ENCODE assay signal across 8 cellular contexts in the genomic region with DNA sequence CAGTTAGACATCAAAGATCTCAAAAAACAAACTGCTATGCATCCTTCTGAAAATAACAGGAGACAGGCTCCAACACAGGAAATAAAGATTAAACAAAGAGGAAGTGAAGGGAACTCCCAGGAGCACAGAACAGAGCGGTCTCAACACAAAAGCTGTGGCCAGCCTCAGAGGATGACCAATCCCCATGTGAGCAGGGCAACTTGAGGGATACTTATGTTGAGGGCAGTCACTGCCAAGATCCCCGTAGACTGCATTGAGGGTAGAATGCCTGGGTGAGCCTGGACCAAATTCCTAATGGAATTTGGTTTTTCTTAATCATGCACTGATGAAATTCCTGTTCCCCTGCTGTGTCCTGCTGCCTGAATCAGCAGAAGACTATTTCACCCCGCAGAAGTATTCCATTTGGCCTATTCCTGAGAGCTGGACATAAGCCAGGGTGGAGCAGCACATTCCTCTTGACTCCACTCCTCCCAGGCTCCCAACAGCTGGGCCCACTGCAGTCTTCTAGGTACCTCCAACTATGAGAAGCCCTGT. TPM values are rescaled to one million over a fixed set of nuclear protein-coding genes. Genes with fewer than 3 reads are reported as not detected.
A peak's percentile ranks its signal among the peaks of the same experiment; 100 is the strongest.
DNase-seq lines count a peak whose midpoint lies in the region; ATAC-seq and TF ChIP-seq lines count a peak whose summit lies in the region.

No MANE protein-coding gene starts in this region.

- peak overlapping the region; percentile 2 for H3K4me3 Mint-ChIP-seq in activated naive CD8-positive, alpha-beta T cell treated with anti-CD3 and anti-CD28 coated beads for 36 hours
- H3K4me3 Mint-ChIP-seq in stimulated activated naive B cell treated with anti-CD40 and anti-IgM and Interleukin-4, amounts not matched to agents 10 μg/mL and 1 μg/mL and 100 μg/mL, for 72 hours, result no peak overlapping the region

- H3K9me3 Mint-ChIP-seq in activated naive CD8-positive, alpha-beta T cell treated with anti-CD3 and anti-CD28 coated beads for 36 hours, result peaks cover 2% of the 10 kb centered on the region
- H3K9me3 Mint-ChIP-seq in stimulated activated naive B cell treated with anti-CD40 and anti-IgM and Interleukin-4, amounts not matched to agents 10 μg/mL and 1 μg/mL and 100 μg/mL, for 72 hours, result no peaks in the 10 kb centered on the region

- DNase-seq in HK-2 (ENCODE audit: unreplicated experiment) (peak; percentile 86), GM20000 (ENCODE audit: low spot score) (no peak), NCI-H1105 treated with DMSO at 0.1 percent for 48 hours (lab: John Stamatoyannopoulos, UW) (no peak)
- no peak for DNase-seq in activated naive CD8-positive, alpha-beta T cell treated with anti-CD3 and anti-CD28 coated beads for 36 hours
- no peak for DNase-seq in stimulated activated naive B cell treated with anti-CD40 and anti-IgM and Interleukin-4, amounts not matched to agents 10 μg/mL and 1 μg/mL and 100 μg/mL, for 72 hours

- no peak for TF ChIP-seq CTCF in GM20000 (IDR thresholded peaks at IDR 0.05; ENCODE audit: extremely low read depth, missing control alignments)

- H3K27ac ChIP-seq in ACC112 (ENCODE audit: low read depth, low read length) (peak overlapping the region; percentile 98), iPS-18a (ENCODE audit: low read length) (no peak overlapping the region)

- H3K9me3 ChIP-seq in iPS-18a (ENCODE audit: control insufficient read depth, low read depth, low read length), result no peaks in the 10 kb centered on the region

- no peak overlapping the region for H2AFZ ChIP-seq in ACC112 (ENCODE audit: low read length, unreplicated experiment)

- H3K4me1 Mint-ChIP-seq in activated naive CD8-positive, alpha-beta T cell treated with anti-CD3 and anti-CD28 coated beads for 36 hours, result peaks cover 86% of the 10 kb centered on the region
- peaks cover 56 to 92% of the 10 kb centered on the region in 2 donors for H3K4me1 Mint-ChIP-seq in stimulated activated naive B cell treated with anti-CD40 and anti-IgM and Interleukin-4, amounts not matched to agents 10 μg/mL and 1 μg/mL and 100 μg/mL, for 72 hours

- H3K4me1 ChIP-seq in ACC112 (ENCODE audit: control insufficient read depth, insufficient read depth, low read length, unreplicated experiment), result peaks cover 73% of the 10 kb centered on the region
- H3K4me1 ChIP-seq in iPS-18a (ENCODE audit: control insufficient read depth, low read depth, low read length), result peaks cover 14% of the 10 kb centered on the region

- H3K4me3 ChIP-seq in ACC112 (ENCODE audit: low read depth, low read length), result peak overlapping the region; percentile 45
- peak overlapping the region; percentile 7 for H3K4me3 ChIP-seq in iPS-18a (ENCODE audit: low read length)

- H3K27ac Mint-ChIP-seq in activated naive CD8-positive, alpha-beta T cell treated with anti-CD3 and anti-CD28 coated beads for 36 hours, result peak overlapping the region; percentile 42
- H3K27ac Mint-ChIP-seq in stimulated activated naive B cell treated with anti-CD40 and anti-IgM and Interleukin-4, amounts not matched to agents 10 μg/mL and 1 μg/mL and 100 μg/mL, for 72 hours, result peak overlapping the region; percentile 63

- peaks cover 16% of the 10 kb centered on the region for H3K36me3 Mint-ChIP-seq in activated naive CD8-positive, alpha-beta T cell treated with anti-CD3 and anti-CD28 coated beads for 36 hours
- H3K36me3 Mint-ChIP-seq in stimulated activated naive B cell treated with anti-CD40 and anti-IgM and Interleukin-4, amounts not matched to agents 10 μg/mL and 1 μg/mL and 100 μg/mL, for 72 hours, result peaks cover 0 to 3% of the 10 kb centered on the region in 2 donors

- no peak overlapping the region for H3K9ac ChIP-seq in iPS-18a (ENCODE audit: low read length)

- H3K79me2 ChIP-seq in ACC112 (ENCODE audit: control insufficient read depth, insufficient read depth, low read length, unreplicated experiment), result peaks cover 69% of the 10 kb centered on the region

- H3K36me3 ChIP-seq in ACC112 (ENCODE audit: insufficient read depth, low read length) (no peaks in the 10 kb centered on the region), iPS-18a (ENCODE audit: control insufficient read depth, low read depth, low read length) (no peaks in the 10 kb centered on the region)

- no peaks in the 10 kb centered on the region for H3K27me3 Mint-ChIP-seq in activated naive CD8-positive, alpha-beta T cell treated with anti-CD3 and anti-CD28 coated beads for 36 hours
- H3K27me3 Mint-ChIP-seq in stimulated activated naive B cell treated with anti-CD40 and anti-IgM and Interleukin-4, amounts not matched to agents 10 μg/mL and 1 μg/mL and 100 μg/mL, for 72 hours, result no peaks in the 10 kb centered on the region

- H3K27me3 ChIP-seq in ACC112 (ENCODE audit: insufficient read depth, low read length), result no peaks in the 10 kb centered on the region
- no peaks in the 10 kb centered on the region for H3K27me3 ChIP-seq in iPS-18a (ENCODE audit: control insufficient read depth, insufficient read depth, low read length)

- ATAC-seq in stimulated activated naive B cell treated with anti-CD40 and anti-IgM and Interleukin-4, amounts not matched to agents 10 μg/mL and 1 μg/mL and 100 μg/mL, for 72 hours (replicated peaks), result peak; percentile 59 to 65
- no peak for ATAC-seq in GM18909 (IDR thresholded peaks at IDR 0.05; ENCODE audit: poor library complexity, unreplicated experiment)

RNA-seq across cellular contexts. Expression of gene JAK1, which starts 49.0 kb away (rescaled TPM):
- total RNA-seq in activated naive CD8-positive, alpha-beta T cell treated with anti-CD3 and anti-CD28 coated beads for 36 hours, result 10 to 100 TPM; 85.6 to 88.0 TPM
